In genomic region chr17:62478424-62478975, GRCh38 we compare ENCODE assay signal across 7 cellular contexts. TPM values are rescaled to one million over a fixed set of nuclear protein-coding genes. Genes with fewer than 3 reads are reported as not detected.
DNase-seq lines count a peak whose midpoint lies in the region; ATAC-seq and TF ChIP-seq lines count a peak whose summit lies in the region.
"Not testable (repeated sequence)": the region's sequence is repeated elsewhere in the genome, so short reads cannot be mapped to it uniquely, and the experiment has no call there.

Gene TLK2 (plus strand): TSS chr17:62478825. CDS start chr17:62481126, 2,301 bp downstream.

- ATAC-seq in HG03039 (IDR thresholded peaks at IDR 0.05; ENCODE audit: unreplicated experiment), result peak; percentile 59

- H3K9me3 Mint-ChIP-seq in brain, result not testable (repeated sequence)

- peaks cover 33% of the 10 kb centered on the region for H3K36me3 Mint-ChIP-seq in brain

- TF ChIP-seq CTCF in VCaP (conservative IDR thresholded peaks at IDR 0.05); brain (conservative IDR thresholded peaks at IDR 0.05); sigmoid colon (IDR thresholded peaks at IDR 0.05): not testable (repeated sequence)

- intact Hi-C loops in sigmoid colon (cut with DNase I), result not testable (repeated sequence)

- H3K27ac ChIP-seq in VCaP, result peak within 1 kb of the TSS; percentile 82
- peak within 1 kb of the TSS; percentile 84 to 98 (median 96) for H3K27ac ChIP-seq in sigmoid colon

- peak within 1 kb of the TSS; percentile 94 to 99 (median 98) for H3K27ac Mint-ChIP-seq in brain

- peak within 1 kb of the TSS; percentile 92 to 98 (median 96) for H3K4me3 Mint-ChIP-seq in brain

- peak; percentile 31 for DNase-seq in NCI-H2107 treated with DMSO at 0.1 percent for 48 hours (lab: John Stamatoyannopoulos, UW; ENCODE audit: unreplicated experiment)
- DNase-seq in sigmoid colon, result peak; percentile 91

- WGBS in sigmoid colon, 2 donors, result 1 to 3% methylated on average over 69 of the region's 69 CpGs

- TF ChIP-seq POLR2A in GM18526 (IDR thresholded peaks at IDR 0.05; ENCODE audit: extremely low read depth, insufficient read length), result peak; percentile 67
- TF ChIP-seq POLR2A in sigmoid colon (IDR thresholded peaks at IDR 0.05), result not testable (repeated sequence)

- H3K36me3 ChIP-seq in sigmoid colon, result peaks cover 0 to 21% (median 0%) of the 10 kb centered on the region in 4 donors

- not testable (repeated sequence) for H3K9me3 ChIP-seq in sigmoid colon

- peak within 1 kb of the TSS; percentile 57 for H3K4me3 ChIP-seq in iPS-11a (ENCODE audit: low read depth, low read length)
- H3K4me3 ChIP-seq in sigmoid colon, result peak within 1 kb of the TSS; percentile 60 to 93 (median 85)

- peaks cover 0 to 38% (median 26%) of the 10 kb centered on the region in 4 donors for H3K4me1 ChIP-seq in sigmoid colon

- peaks cover 43% of the 10 kb centered on the region for H3K4me1 Mint-ChIP-seq in brain

- not testable (repeated sequence) for H3K27me3 ChIP-seq in sigmoid colon

- not testable (repeated sequence) for TF ChIP-seq EP300 in sigmoid colon (IDR thresholded peaks at IDR 0.05)

- H3K27me3 Mint-ChIP-seq in brain, result not testable (repeated sequence)

RNA-seq across cellular contexts. Expression of gene TLK2, which starts in this region (rescaled TPM):
- 27.3 TPM for polyA plus RNA-seq in brain (ENCODE audit: insufficient read depth, low read depth, low replicate concordance)
- 10 to 100 TPM; 30.7 to 59.3 (median 36.0) TPM for total RNA-seq in sigmoid colon
- polyA plus RNA-seq in sigmoid colon, result 10 to 100 TPM; 21.1 to 28.8 (median 22.2) TPM

Comparison
In these comparisons a context has a peak if more than half of its experiments do, and no peak if none do; other contexts are left out.
1. Peak in every context shown above with its lines: DNase-seq, ATAC-seq, H3K4me3 ChIP-seq and H3K27ac ChIP-seq.